Comparison of ENCODE assay signal across 37 cellular contexts in genomic region chr4:41638806-41639205, GRCh38.
"Had no signal": no experiment of that assay in that cellular context is flagged by ENCODE, and none has a peak within 500 bp of the region (broad histone marks: within the 10 kb centered on the region; RNA-seq: fewer than 3 reads in every experiment).

No MANE protein-coding gene starts in this region.

- H3K4me2 ChIP-seq: KMS-11, PC-9 had no signal

- ATAC-seq: activated naive CD8-positive, alpha-beta T cell treated with anti-CD3 and anti-CD28 coated beads, Interleukin-2, amount 50 U/mL, for 24 hours; activated T-cell treated with anti-CD3 and anti-CD28 coated beads, Interleukin-2, amount 50 U/mL, for 4 hours had no signal

- H3K4me3 ChIP-seq: PC-9 had no signal

- H3K9ac ChIP-seq: KMS-11 had no signal

- H2AFZ ChIP-seq: PC-9 had no signal

- H3K36me3 Mint-ChIP-seq: activated CD4-positive, alpha-beta memory T cell treated with anti-CD3 and anti-CD28 coated beads for 36 hours; activated naive CD8-positive, alpha-beta T cell had no signal

- H3K36me3 ChIP-seq: brain microvascular endothelial cell had no signal

- H3K4me3 Mint-ChIP-seq: activated B cell treated with CpG ODN at 0.5 μM for 24 hours; activated CD4-positive, alpha-beta memory T cell treated with anti-CD3 and anti-CD28 coated beads for 36 hours; activated naive CD4-positive, alpha-beta T cell treated with anti-CD3 and anti-CD28 coated beads for 36 hours; activated naive CD8-positive, alpha-beta T cell; activated naive CD8-positive, alpha-beta T cell treated with anti-CD3 and anti-CD28 coated beads, Interleukin-2, amount 50 U/mL, for 24 hours; activated T-cell treated with anti-CD3 and anti-CD28 coated beads, Interleukin-2, amount 50 U/mL, for 4 hours; activated T-helper 1 cell treated with anti-CD3 and anti-CD28 coated beads, Interleukin-12 subunit alpha, Interleukin-12 subunit beta, Interleukin-2, Interleukin-4 antibody, amounts not matched to agents 30 ng/mL and 10 ng/mL and 1 ng/mL, durations not matched to agents 14 hours and 24 hours and 36 hours had no signal

- H3K4me1 Mint-ChIP-seq: activated B cell treated with CpG ODN at 0.5 μM for 24 hours; activated naive CD8-positive, alpha-beta T cell treated with anti-CD3 and anti-CD28 coated beads, Interleukin-2, amount 50 U/mL, for 24 hours had no signal

- DNase-seq: activated B cell treated with CpG ODN at 0.5 μM for 24 hours; activated CD4-positive, alpha-beta memory T cell treated with anti-CD3 and anti-CD28 coated beads for 36 hours; activated CD4-positive, alpha-beta T cell treated with anti-CD3 and anti-CD28 coated beads for 4 hours; activated CD4-positive, alpha-beta T cell treated with anti-CD3 and anti-CD28 coated beads, Interleukin-2, amount 50 U/mL, for 1 hour; activated CD4-positive, CD25-positive, alpha-beta regulatory T cell treated with anti-CD3 and anti-CD28 coated beads, Interleukin-2, amount 50 U/mL, for 72 hours; activated CD8-positive, alpha-beta memory T cell treated with anti-CD3 and anti-CD28 coated beads, Interleukin-2, amount 50 U/mL, for 4 hours; activated gamma-delta T cell treated with Interleukin-2 at 50 U/mL for 16 hours; activated naive CD4-positive, alpha-beta T cell treated with anti-CD3 and anti-CD28 coated beads for 36 hours; activated naive CD8-positive, alpha-beta T cell treated with anti-CD3 and anti-CD28 coated beads, Interleukin-2, amount 50 U/mL, for 24 hours; activated T-cell treated with anti-CD3 and anti-CD28 coated beads for 4 hours; activated T-cell treated with anti-CD3 and anti-CD28 coated beads, Interleukin-2, amount 50 U/mL, for 4 hours; brain microvascular endothelial cell; central memory CD4-positive, alpha-beta T cell; MM.1S; NCI-H1092 treated with DMSO at 0.1 percent for 48 hours; NCI-H1417; NCI-H146; NCI-H187; NCI-H2029 treated with DMSO at 0.1 percent for 48 hours; NCI-H2107; NCI-H2171; NCI-H510A; NCI-H526; NCI-H748 treated with DMSO at 0.1 percent for 48 hours; NK-92 treated with Interleukin-12 subunit alpha and Interleukin-12 subunit beta, amount 100 ng/mL, for 24 hours; PC-9; Right ventricle myocardium superior; SW 1271; T-helper 1 cell; T-helper 2 cell; T-helper 9 cell had no signal

- H3K9me3 Mint-ChIP-seq: activated B cell treated with CpG ODN at 0.5 μM for 24 hours; activated CD4-positive, alpha-beta memory T cell treated with anti-CD3 and anti-CD28 coated beads for 36 hours; activated naive CD4-positive, alpha-beta T cell treated with anti-CD3 and anti-CD28 coated beads for 36 hours; activated naive CD8-positive, alpha-beta T cell treated with anti-CD3 and anti-CD28 coated beads, Interleukin-2, amount 50 U/mL, for 24 hours; activated T-cell treated with anti-CD3 and anti-CD28 coated beads, Interleukin-2, amount 50 U/mL, for 4 hours; activated T-helper 1 cell treated with anti-CD3 and anti-CD28 coated beads, Interleukin-12 subunit alpha, Interleukin-12 subunit beta, Interleukin-2, Interleukin-4 antibody, amounts not matched to agents 30 ng/mL and 10 ng/mL and 1 ng/mL, durations not matched to agents 14 hours and 24 hours and 36 hours had no signal

- H3K27ac ChIP-seq: brain microvascular endothelial cell, KMS-11, PC-9, VCaP had no signal

- H3K27ac Mint-ChIP-seq: activated B cell treated with CpG ODN at 0.5 μM for 24 hours; activated CD4-positive, alpha-beta memory T cell treated with anti-CD3 and anti-CD28 coated beads for 36 hours; activated naive CD4-positive, alpha-beta T cell treated with anti-CD3 and anti-CD28 coated beads for 36 hours; activated naive CD8-positive, alpha-beta T cell; activated naive CD8-positive, alpha-beta T cell treated with anti-CD3 and anti-CD28 coated beads, Interleukin-2, amount 50 U/mL, for 24 hours; activated T-helper 1 cell treated with anti-CD3 and anti-CD28 coated beads, Interleukin-12 subunit alpha, Interleukin-12 subunit beta, Interleukin-2, Interleukin-4 antibody, amounts not matched to agents 30 ng/mL and 10 ng/mL and 1 ng/mL, durations not matched to agents 14 hours and 24 hours and 36 hours had no signal

- FAIRE-seq: astrocyte, RCC 7860 had no signal
